1 cellular context compared by ENCODE assay signal in genomic region chr10:69630651-69631400, GRCh38.
TF ChIP-seq lines count a peak whose summit lies in the region.

No MANE protein-coding gene starts in this region.

TF ChIP-seq in GM23338, 12 proteins besides CTCF, POLR2A, EP300 and RAD21:
- TF ChIP-seq ZNF462 (CRISPR knock-in tag; IDR thresholded peaks at IDR 0.05) = no peak
